16 cellular contexts compared by ENCODE assay signal in the genomic region with DNA sequence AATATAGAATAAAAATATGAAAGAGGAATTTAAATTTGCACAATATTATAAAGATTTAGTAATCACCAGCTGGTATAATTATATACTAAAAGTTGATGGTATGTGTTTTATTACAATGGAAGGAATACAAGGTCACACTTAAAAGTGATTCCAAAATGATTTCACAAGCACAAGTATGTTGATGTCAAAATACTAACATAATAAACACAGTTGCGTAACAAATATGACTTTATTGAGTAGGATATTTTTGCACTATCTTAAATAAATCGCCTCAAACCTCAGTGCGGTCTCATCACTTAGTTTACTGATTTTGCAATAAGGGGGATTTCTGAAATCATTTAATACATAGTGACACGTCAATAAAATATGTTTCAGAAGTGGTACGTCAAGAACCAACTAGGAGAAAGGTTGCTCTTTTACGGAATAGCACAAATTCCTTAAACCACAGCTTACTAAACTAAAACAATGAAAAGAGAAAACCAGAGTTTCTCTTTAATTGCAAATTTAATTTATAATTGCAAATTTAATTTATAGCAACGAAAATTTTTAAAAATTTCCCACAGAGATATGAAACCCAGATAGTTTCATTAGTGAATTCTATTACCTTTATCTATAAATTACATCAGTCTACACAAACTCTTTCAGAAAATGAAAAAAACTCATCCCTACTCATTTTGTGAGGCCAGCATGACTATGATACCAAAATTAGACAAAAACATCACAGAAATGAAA.
DNase-seq lines count a peak whose midpoint lies in the region; FAIRE-seq and TF ChIP-seq lines count a peak whose summit lies in the region.
"Had no signal": no experiment of that assay in that cellular context is flagged by ENCODE, and none has a peak within 500 bp of the region (broad histone marks: within the 10 kb centered on the region; RNA-seq: fewer than 3 reads in every experiment).

No MANE protein-coding gene starts in this region.

- H3K27ac ChIP-seq in SK-N-MC, result 0 out of 2 replicates have a peak overlapping the region, but pooled peaks have one; percentile 25

- TF ChIP-seq RAD21 in Ishikawa (IDR thresholded peaks at IDR 0.05; ENCODE audit: low read depth), result no peak

- FAIRE-seq in RCC 7860 (lab: Jason Lieb, UNC), result no peak
- FAIRE-seq: D721Med, GM12891 had no signal

- no peak for TF ChIP-seq EP300 in Ishikawa (IDR thresholded peaks at IDR 0.05; ENCODE audit: borderline replicate concordance)

- intact Hi-C loops in cardiac septum (cut with DNase I), result no loop called here

- peak; percentile 61 for DNase-seq in HS-5 (ENCODE audit: low read depth)
- no peak for DNase-seq in SK-N-MC (ENCODE audit: low read depth, low spot score)
- peak; percentile 72 for DNase-seq in iris pigment epithelial cell (ENCODE audit: low read depth)
- DNase-seq in RCC 7860 (ENCODE audit: low spot score), result no peak
- DNase-seq in cardiac septum (ENCODE audit: low spot score), result no peak
- DNase-seq in OCI-M1 (lab: John Stamatoyannopoulos, UW), result no peak
- DNase-seq: CD8-positive, alpha-beta T cell; COR-L47; DMS153; DMS79 treated with DMSO at 0.1 percent for 48 hours; EL; GOT3; H9 had no signal

- H3K36me3 ChIP-seq in SK-N-MC (ENCODE audit: insufficient read depth, low read length), result no peaks in the 10 kb centered on the region

- no peak overlapping the region for H3K4me3 ChIP-seq in SK-N-MC

- H3K9me3 ChIP-seq in SK-N-MC (ENCODE audit: low read depth, low read length), result 0 out of 2 replicates have a peak, but pooled peaks cover 3% of the 10 kb centered on the region

- no peak overlapping the region for H3K9ac ChIP-seq in SK-N-MC (ENCODE audit: insufficient read length)

TF ChIP-seq in Ishikawa, 13 proteins besides CTCF, POLR2A, EP300 and RAD21:
- TF ChIP-seq CEBPB (IDR thresholded peaks at IDR 0.05) (peak; percentile 23; the same call in 1 of the 2 replicates), TCF12 (IDR thresholded peaks at IDR 0.05; ENCODE audit: low read depth) (no peak)
TF ChIP-seq in Ishikawa: peak in this region for 1.

Comparison
In these comparisons a context has a peak if more than half of its experiments do, and no peak if none do; other contexts are left out.
1. DNase-seq: peak in HS-5 (single experiment) and iris pigment epithelial cell (single experiment); none in SK-N-MC (single experiment), RCC 7860 (single experiment), cardiac septum (single experiment) and OCI-M1 (single experiment).